Comparison of ENCODE assay signal across 28 cellular contexts in genomic region chr16:88061346-88062110, GRCh38.
A peak's percentile ranks its signal among the peaks of the same experiment; 100 is the strongest.
DNase-seq lines count a peak whose midpoint lies in the region; TF ChIP-seq lines count a peak whose summit lies in the region.
"Had no signal": no experiment of that assay in that cellular context is flagged by ENCODE, and none has a peak within 500 bp of the region (broad histone marks: within the 10 kb centered on the region; RNA-seq: fewer than 3 reads in every experiment).

No MANE protein-coding gene starts in this region.

- H2AFZ ChIP-seq in OCI-LY1 (ENCODE audit: low read length) = no peak overlapping the region

- H3K36me3 Mint-ChIP-seq in neural crest cell (ENCODE audit: low read depth) (no peaks in the 10 kb centered on the region), Caco-2 (ENCODE audit: insufficient read depth, unreplicated experiment) (peaks cover 6% of the 10 kb centered on the region)
- no peaks in the 10 kb centered on the region for H3K36me3 Mint-ChIP-seq in activated naive CD8-positive, alpha-beta T cell treated with anti-CD3 and anti-CD28 coated beads for 36 hours

- H3K4me1 ChIP-seq in OCI-LY1 (ENCODE audit: insufficient read depth, low read length, severe bottlenecking) = peaks cover 13% of the 10 kb centered on the region
- no peaks in the 10 kb centered on the region for H3K4me1 ChIP-seq in Caco-2
- H3K4me1 ChIP-seq: HAP-1 had no signal

- H3K9ac ChIP-seq in OCI-LY1 (ENCODE audit: low read length) = no peak overlapping the region
- H3K9ac ChIP-seq: SK-N-SH had no signal

- H3K79me2 ChIP-seq in OCI-LY1 (ENCODE audit: insufficient read depth, low read length) = no peaks in the 10 kb centered on the region

- no peak overlapping the region for H3K4me3 ChIP-seq in AG10803 (ENCODE audit: low read length)
- H3K4me3 ChIP-seq in OCI-LY1 (ENCODE audit: low read depth, low read length, poor library complexity, severe bottlenecking) = no peak overlapping the region
- no peak overlapping the region for H3K4me3 ChIP-seq in Caco-2 (ENCODE audit: low read depth, low read length)
- H3K4me3 ChIP-seq: GM12878, HAP-1, ovary had no signal

- intact Hi-C loops in Caco-2 (cut with micrococcal nuclease; ENCODE audit: unreplicated experiment) = no loop called here

- peak overlapping the region; percentile 16 for H3K27ac ChIP-seq in OCI-LY1 (ENCODE audit: low read depth, low read length, poor library complexity, severe bottlenecking)

- CTCF ChIA-PET in Caco-2 (lab: Charles Lee) = no interaction called here

- H3K4me3 Mint-ChIP-seq in neural crest cell = no peak overlapping the region
- H3K4me3 Mint-ChIP-seq in activated naive CD8-positive, alpha-beta T cell treated with anti-CD3 and anti-CD28 coated beads for 36 hours = no peak overlapping the region
- no peak overlapping the region for H3K4me3 Mint-ChIP-seq in Caco-2 (ENCODE audit: unreplicated experiment)
- H3K4me3 Mint-ChIP-seq: activated CD4-positive, alpha-beta memory T cell treated with anti-CD3 and anti-CD28 coated beads, Interleukin-2, amount 10 ng/mL, durations not matched to agents 7 days and 5 days; activated naive CD4-positive, alpha-beta T cell treated with anti-CD3 and anti-CD28 coated beads for 36 hours; CD4-positive, CD25-positive, alpha-beta regulatory T cell; stimulated activated naive CD8-positive, alpha-beta T cell treated with anti-CD3 and anti-CD28 coated beads, Interleukin-15, Interleukin-2, amounts not matched to agents 100 ng/mL and 50 ng/mL, for 24 hours had no signal

- H3K27me3 Mint-ChIP-seq in neural crest cell (ENCODE audit: low read depth) (no peaks in the 10 kb centered on the region), Caco-2 (ENCODE audit: insufficient read depth, unreplicated experiment) (no peaks in the 10 kb centered on the region)
- no peaks in the 10 kb centered on the region for H3K27me3 Mint-ChIP-seq in activated naive CD8-positive, alpha-beta T cell treated with anti-CD3 and anti-CD28 coated beads for 36 hours
- H3K27me3 Mint-ChIP-seq: activated CD4-positive, alpha-beta memory T cell treated with anti-CD3 and anti-CD28 coated beads, Interleukin-2, amount 10 ng/mL, durations not matched to agents 7 days and 5 days; CD4-positive, CD25-positive, alpha-beta regulatory T cell; stimulated activated naive CD8-positive, alpha-beta T cell treated with anti-CD3 and anti-CD28 coated beads, Interleukin-15, Interleukin-2, amounts not matched to agents 100 ng/mL and 50 ng/mL, for 24 hours had no signal

- no peaks in the 10 kb centered on the region for H3F3A ChIP-seq in OCI-LY1 (ENCODE audit: insufficient read depth, low read length)

- no peak overlapping the region for H3K4me2 ChIP-seq in OCI-LY1 (ENCODE audit: low read length)

- no peaks in the 10 kb centered on the region for H3K9me2 ChIP-seq in OCI-LY1 (ENCODE audit: low read depth, low read length)
- H3K9me2 ChIP-seq: SK-N-SH had no signal

- H3K36me3 ChIP-seq in OCI-LY1 (ENCODE audit: insufficient read depth, low read length) = peaks cover 16% of the 10 kb centered on the region
- peaks cover 2% of the 10 kb centered on the region; the same call in 1 of the 2 replicates for H3K36me3 ChIP-seq in Caco-2 (ENCODE audit: control insufficient read depth, insufficient read depth, low read length)
- H3K36me3 ChIP-seq: HAP-1, ovary, thoracic aorta had no signal

- H3K4me1 Mint-ChIP-seq in neural crest cell = peaks cover 12% of the 10 kb centered on the region
- H3K4me1 Mint-ChIP-seq in activated naive CD8-positive, alpha-beta T cell treated with anti-CD3 and anti-CD28 coated beads for 36 hours = no peaks in the 10 kb centered on the region
- no peaks in the 10 kb centered on the region for H3K4me1 Mint-ChIP-seq in Caco-2 (ENCODE audit: low read depth, unreplicated experiment)
- H3K4me1 Mint-ChIP-seq: activated CD4-positive, alpha-beta memory T cell treated with anti-CD3 and anti-CD28 coated beads, Interleukin-2, amount 10 ng/mL, durations not matched to agents 7 days and 5 days; CD4-positive, CD25-positive, alpha-beta regulatory T cell had no signal

- POLR2A ChIA-PET in Caco-2 (lab: Charles Lee) = no interaction called here

- peak; percentile 26 for DNase-seq in AG10803 (ENCODE audit: low read depth)
- peak; percentile 28 for DNase-seq in fibroblast of peridontal ligament (ENCODE audit: extremely low read depth)
- no peak for DNase-seq in neural crest cell (ENCODE audit: low read depth, low spot score)
- no peak for DNase-seq in GM19238 (ENCODE audit: insufficient read length, low spot score)
- no peak for DNase-seq in activated naive CD8-positive, alpha-beta T cell treated with anti-CD3 and anti-CD28 coated beads for 36 hours
- DNase-seq in Caco-2 = no peak
- no peak for DNase-seq in COLO829 (ENCODE audit: low spot score)
- DNase-seq: activated CD4-positive, alpha-beta memory T cell treated with anti-CD3 and anti-CD28 coated beads, Interleukin-2, amount 10 ng/mL, durations not matched to agents 7 days and 5 days; activated CD8-positive, alpha-beta memory T cell treated with anti-CD3 and anti-CD28 coated beads, Interleukin-2, amount 50 U/mL, for 4 hours; activated naive CD4-positive, alpha-beta T cell treated with anti-CD3 and anti-CD28 coated beads for 36 hours; CD4-positive, CD25-positive, alpha-beta regulatory T cell; DMS 273 treated with DMSO at 0.1 percent for 48 hours; head of caudate nucleus; Kasumi-1; NCI-H1436; NCI-H2081 treated with DMSO at 0.1 percent for 48 hours; NCI-H2227 treated with DMSO at 0.1 percent for 48 hours; NCI-H526 treated with DMSO at 0.1 percent for 48 hours; NK-92 treated with Interleukin-12 subunit alpha and Interleukin-12 subunit beta, amount 100 ng/mL, for 24 hours; PC-3; stimulated activated CD8-positive, alpha-beta memory T cell treated with anti-CD3 and anti-CD28 coated beads, Interleukin-4, amount 100 ng/mL, for 48 hours had no signal

- no TSS peak for BruUV-seq in Caco-2 (replicated peaks; lab: Mats Ljungman, UMichigan)

- no peaks in the 10 kb centered on the region for H4K20me1 ChIP-seq in OCI-LY1 (ENCODE audit: insufficient read depth, low read length)

- H3K9me3 ChIP-seq in OCI-LY1 (ENCODE audit: low read length) (no peaks in the 10 kb centered on the region), Caco-2 (no peaks in the 10 kb centered on the region)
- H3K9me3 ChIP-seq: HAP-1, ovary, SK-N-SH, thoracic aorta had no signal

- H3K9me3 Mint-ChIP-seq in neural crest cell (no peaks in the 10 kb centered on the region), Caco-2 (ENCODE audit: unreplicated experiment) (no peaks in the 10 kb centered on the region)
- H3K9me3 Mint-ChIP-seq in activated naive CD8-positive, alpha-beta T cell treated with anti-CD3 and anti-CD28 coated beads for 36 hours = no peaks in the 10 kb centered on the region
- H3K9me3 Mint-ChIP-seq: activated CD4-positive, alpha-beta memory T cell treated with anti-CD3 and anti-CD28 coated beads, Interleukin-2, amount 10 ng/mL, durations not matched to agents 7 days and 5 days; activated naive CD4-positive, alpha-beta T cell treated with anti-CD3 and anti-CD28 coated beads for 36 hours; stimulated activated naive CD8-positive, alpha-beta T cell treated with anti-CD3 and anti-CD28 coated beads, Interleukin-15, Interleukin-2, amounts not matched to agents 100 ng/mL and 50 ng/mL, for 24 hours had no signal

- peak overlapping the region; percentile 6 for H3K27ac Mint-ChIP-seq in neural crest cell (ENCODE audit: unreplicated experiment)
- no peak overlapping the region for H3K27ac Mint-ChIP-seq in activated naive CD8-positive, alpha-beta T cell treated with anti-CD3 and anti-CD28 coated beads for 36 hours
- no peak overlapping the region for H3K27ac Mint-ChIP-seq in Caco-2 (ENCODE audit: unreplicated experiment)
- H3K27ac Mint-ChIP-seq: activated CD4-positive, alpha-beta memory T cell treated with anti-CD3 and anti-CD28 coated beads, Interleukin-2, amount 10 ng/mL, durations not matched to agents 7 days and 5 days; activated naive CD4-positive, alpha-beta T cell treated with anti-CD3 and anti-CD28 coated beads for 36 hours; CD4-positive, CD25-positive, alpha-beta regulatory T cell; stimulated activated naive CD8-positive, alpha-beta T cell treated with anti-CD3 and anti-CD28 coated beads, Interleukin-15, Interleukin-2, amounts not matched to agents 100 ng/mL and 50 ng/mL, for 24 hours had no signal

- TF ChIP-seq CTCF in AG10803 (conservative IDR thresholded peaks at IDR 0.05; ENCODE audit: low read length) (no peak), OCI-LY1 (IDR thresholded peaks at IDR 0.05; ENCODE audit: low read length) (no peak), neural crest cell (conservative IDR thresholded peaks at IDR 0.05) (no peak), Caco-2 (IDR thresholded peaks at IDR 0.05; ENCODE audit: insufficient read depth in 1 of 2, low read depth in 1 of 2, low read length in 1 of 2, severe bottlenecking in 1 of 2, unreplicated experiment in 1 of 2) (no peak)

- no peaks in the 10 kb centered on the region for H3K27me3 ChIP-seq in OCI-LY1 (ENCODE audit: insufficient read depth, low read length)
- no peaks in the 10 kb centered on the region for H3K27me3 ChIP-seq in Caco-2 (replicated peaks; ENCODE audit: control insufficient read depth, insufficient read depth, low read length)
- H3K27me3 ChIP-seq: ovary had no signal

Comparison
In these comparisons a context has a peak if more than half of its experiments do, and no peak if none do; other contexts are left out.
1. DNase-seq: peak in AG10803 (single experiment) and fibroblast of peridontal ligament (single experiment); none in neural crest cell (single experiment), GM19238 (single experiment), activated naive CD8-positive, alpha-beta T cell treated with anti-CD3 and anti-CD28 coated beads for 36 hours (single experiment), Caco-2 (0 of 2) and COLO829 (single experiment).